Comparison of ENCODE assay signal across 8 cellular contexts in the genomic region with DNA sequence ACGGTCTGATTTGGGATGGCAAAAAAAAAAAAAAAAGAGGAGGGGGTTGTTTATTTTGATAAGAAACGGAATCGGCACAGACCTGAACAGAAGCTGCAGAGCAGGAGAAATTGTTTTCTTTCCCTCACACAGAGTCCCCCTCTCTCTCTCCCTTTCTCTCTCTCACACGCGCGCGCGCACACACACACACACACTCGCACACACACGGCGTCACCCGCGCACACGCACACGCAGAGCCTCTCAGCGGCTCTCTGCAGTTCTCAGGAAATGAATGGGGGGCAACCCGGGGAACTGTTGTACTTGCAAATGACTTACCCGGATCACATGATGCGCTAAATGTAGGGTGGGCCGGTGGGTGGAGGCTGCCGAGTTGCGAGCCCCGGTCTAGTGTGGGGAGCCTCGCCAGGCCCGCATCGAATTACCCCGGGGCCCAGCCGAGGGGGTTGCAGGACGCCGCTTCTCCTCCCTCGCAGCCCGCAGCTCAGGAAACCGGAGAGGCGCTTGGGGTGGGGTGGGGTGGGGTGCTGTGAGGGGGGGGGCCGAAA. TPM values are rescaled to one million over a fixed set of nuclear protein-coding genes. Genes with fewer than 3 reads are reported as not detected.
DNase-seq lines count a peak whose midpoint lies in the region; ATAC-seq, FAIRE-seq and TF ChIP-seq lines count a peak whose summit lies in the region.

No MANE protein-coding gene starts in this region.

- H3K27me3 Mint-ChIP-seq in HFFc6 (ENCODE audit: insufficient read depth) (peaks cover 3% of the 10 kb centered on the region; the same call in 1 of the 2 replicates), T-cell (no peaks in the 10 kb centered on the region)

- H3K9me3 Mint-ChIP-seq in HFFc6 (no peaks in the 10 kb centered on the region), T-cell (no peaks in the 10 kb centered on the region)

- H3K36me3 Mint-ChIP-seq in HFFc6 (ENCODE audit: low read depth) (no peaks in the 10 kb centered on the region), T-cell (no peaks in the 10 kb centered on the region)

- peak overlapping the region; percentile 96 for H3K4me3 Mint-ChIP-seq in HFFc6
- peak overlapping the region in 2 of 3 donors; percentile 97 to 99 for H3K4me3 Mint-ChIP-seq in T-cell

- FAIRE-seq in urothelium cell line (lab: Jason Lieb, UNC), result no peak

- ATAC-seq in T-cell (replicated peaks in 1 of 4), result peak; percentile 61 to 72 (median 64)

- DNase-seq in GM12865 (ENCODE audit: low read depth), result peak; percentile 97
- DNase-seq in HFFc6, result peak; percentile 95
- peak; percentile 83 for DNase-seq in NCI-H1092 (lab: John Stamatoyannopoulos, UW)
- peak; percentile 79 to 97 (median 92) for DNase-seq in T-cell
- DNase-seq in amniotic stem cell (lab: John Stamatoyannopoulos, UW), result peak; percentile 63
- peak; percentile 80 for DNase-seq in hepatic stellate cell (ENCODE audit: low spot score)
- DNase-seq in putamen (ENCODE audit: low spot score), result peak; percentile 80
- DNase-seq in urothelium cell line (ENCODE audit: low spot score), result peak; percentile 50

- CTCF ChIA-PET in T-cell (lab: Charles Lee), result interaction anchor here (0.5 to 3.7 kb wide), 6 partner anchors 15 to 1194 kb away, joined by 3 to 44 read pairs (median 4); no protein-coding TSS in a partner anchor

- peak overlapping the region; percentile 72 for H3K4me3 ChIP-seq in GM12865 (ENCODE audit: low read depth, low read length)

- peaks cover 38% of the 10 kb centered on the region for H3K4me1 Mint-ChIP-seq in HFFc6 (ENCODE audit: low read depth)
- H3K4me1 Mint-ChIP-seq in T-cell, result peaks cover 34 to 40% (median 35%) of the 10 kb centered on the region in 3 donors

- TF ChIP-seq CTCF in GM12865 (IDR thresholded peaks at IDR 0.05; ENCODE audit: insufficient read depth, low read depth, low read length, missing control alignments), result no peak
- no peak for TF ChIP-seq CTCF in HFFc6 (IDR thresholded peaks at IDR 0.05)

- POLR2A ChIA-PET in T-cell (lab: Charles Lee), result interaction anchor here (0.5 to 6.2 kb wide), 5 partner anchors 97 to 165 kb away, joined by 3 to 48 read pairs (median 4); no protein-coding TSS in a partner anchor

- H3K27ac Mint-ChIP-seq in HFFc6 (peak overlapping the region; percentile 98), T-cell (peak overlapping the region; percentile 99 to 100)

RNA-seq across cellular contexts. Expression of a gene that starts 0.5 kb away (rescaled TPM):
- total RNA-seq in HFFc6 (2021; fragmentation: NEBNext Ultra II Directional; extraction: Animal tissue kit (Norgen Biotek cat#: 25700)), result 10 to 100 TPM; 18.1 to 28.2 (median 24.1) TPM
- 100 to 1,000 TPM in 1 of 5 donors, 10 to 100 TPM in 4; 60.2 to 112 (median 64.7) TPM for total RNA-seq in T-cell

Comparison
In these comparisons a context has a peak if more than half of its experiments do, and no peak if none do; other contexts are left out.
1. Peak in every context shown above with its lines: DNase-seq, ATAC-seq and H3K4me3 ChIP-seq.